Comparison of ENCODE assay signal across 8 cellular contexts in genomic region chr17:73595068-73595865, GRCh38. TPM values are rescaled to one million over a fixed set of nuclear protein-coding genes. Genes with fewer than 3 reads are reported as not detected.
DNase-seq lines count a peak whose midpoint lies in the region; ATAC-seq, FAIRE-seq and TF ChIP-seq lines count a peak whose summit lies in the region.

No MANE protein-coding gene starts in this region.

- TF ChIP-seq RAD21 in HCT116 (IDR thresholded peaks at IDR 0.05; ENCODE audit: low read depth) = peak; percentile 74

- H3K36me3 Mint-ChIP-seq in CD4-positive, CD25-positive, alpha-beta regulatory T cell = no peaks in the 10 kb centered on the region

- H3K27ac Mint-ChIP-seq in CD4-positive, CD25-positive, alpha-beta regulatory T cell = peak overlapping the region in 2 of 3 donors; percentile 96 to 97

- FAIRE-seq in keratinocyte (lab: Jason Lieb, UNC) = no peak

- WGBS in upper lobe of left lung, 2 donors = 79 to 89% methylated on average over 7 to 11 of the region's 12 CpGs

- H3K4me3 ChIP-seq in CD4-positive, CD25-positive, alpha-beta regulatory T cell (ENCODE audit: low read depth, low read length) = no peak overlapping the region
- H3K4me3 ChIP-seq in HCT116 (replicated peaks in 1 of 2; ENCODE audit: low read depth in 1 of 2, low read length in 2 of 2) (no peak overlapping the region), keratinocyte (ENCODE audit: control insufficient read depth in 2 of 3, extremely low read depth in 1 of 3, insufficient read depth in 2 of 3, low read depth in 1 of 3, low read length in 3 of 3) (no peak overlapping the region), upper lobe of left lung (no peak overlapping the region)

- POLR2A ChIA-PET in HCT116 (lab: Charles Lee) = no interaction called here

- TF ChIP-seq POLR2A in HCT116 (IDR thresholded peaks at IDR 0.05; ENCODE audit: borderline replicate concordance, extremely low read depth, insufficient read depth, insufficient read length) (no peak), upper lobe of left lung (IDR thresholded peaks at IDR 0.05) (no peak)

- intact Hi-C loops in HCT116 (cut with micrococcal nuclease) = loop anchor here (1.0 to 10.0 kb wide), 3 partner anchors 120 to 400 kb away; no protein-coding TSS in a partner anchor

- TF ChIP-seq CTCF in HCT116 (IDR thresholded peaks at IDR 0.05 in 2 of 3, conservative IDR thresholded peaks at IDR 0.05 in 1 of 3; ENCODE audit: borderline replicate concordance in 1 of 3, insufficient read depth in 1 of 3, low read depth in 2 of 3, low read length in 2 of 3) = peak; percentile 53 to 75 (median 74); a peak in 5 of 6 replicates
- peak; percentile 61 to 85 (median 76) for TF ChIP-seq CTCF in keratinocyte (optimal IDR thresholded peaks at IDR 0.05 in 1 of 3, IDR thresholded peaks at IDR 0.05 in 1 of 3, conservative IDR thresholded peaks at IDR 0.05 in 1 of 3; ENCODE audit: extremely low read depth in 1 of 3, insufficient read depth in 2 of 3, low read length in 3 of 3)
- peak; percentile 23 to 45 (median 40) for TF ChIP-seq CTCF in upper lobe of left lung (IDR thresholded peaks at IDR 0.05)

- H3K9me2 ChIP-seq in HCT116 (ENCODE audit: insufficient read depth) = no peaks in the 10 kb centered on the region

- BruUV-seq in HCT116 (replicated peaks; lab: Mats Ljungman, UMichigan) = no TSS peak

- H3K4me2 ChIP-seq in HCT116 (ENCODE audit: low read length) = no peak overlapping the region
- no peak overlapping the region for H3K4me2 ChIP-seq in keratinocyte (ENCODE audit: control insufficient read depth, extremely low read depth, insufficient read depth, low read depth, low read length)

- H3K4me1 ChIP-seq in CD4-positive, CD25-positive, alpha-beta regulatory T cell (ENCODE audit: control insufficient read depth, insufficient read depth, low read length, poor library complexity, severe bottlenecking) = peaks cover 56% of the 10 kb centered on the region
- no peaks in the 10 kb centered on the region for H3K4me1 ChIP-seq in HCT116 (ENCODE audit: control insufficient read depth in 1 of 2, insufficient read depth in 2 of 2, low read length in 2 of 2)
- peaks cover 6% of the 10 kb centered on the region for H3K4me1 ChIP-seq in keratinocyte (ENCODE audit: control insufficient read depth, extremely low read depth, insufficient read depth, low read length)
- peaks cover 14 to 25% (median 23%) of the 10 kb centered on the region in 4 donors for H3K4me1 ChIP-seq in upper lobe of left lung

- no peak for ATAC-seq in CD4-positive, CD25-positive, alpha-beta regulatory T cell (ENCODE audit: low read depth in 2 of 2)
- ATAC-seq in HCT116 (peak; percentile 88), upper lobe of left lung (ENCODE audit: low FRiP score in 2 of 2) (peak; percentile 17 to 46), HG03108 (IDR thresholded peaks at IDR 0.05; ENCODE audit: unreplicated experiment) (no peak), HG03045 (IDR thresholded peaks at IDR 0.05; ENCODE audit: unreplicated experiment) (no peak)

- H3K36me3 ChIP-seq in CD4-positive, CD25-positive, alpha-beta regulatory T cell (ENCODE audit: control insufficient read depth, insufficient read depth, low read length) = no peaks in the 10 kb centered on the region
- H3K36me3 ChIP-seq in HCT116 (ENCODE audit: control insufficient read depth in 1 of 2, insufficient read depth in 2 of 2, low read length in 2 of 2) = no peaks in the 10 kb centered on the region
- no peaks in the 10 kb centered on the region for H3K36me3 ChIP-seq in keratinocyte (ENCODE audit: control insufficient read depth in 2 of 2, extremely low read depth in 1 of 2, insufficient read depth in 2 of 2, low read length in 2 of 2)
- no peaks in the 10 kb centered on the region for H3K36me3 ChIP-seq in upper lobe of left lung

- H3K9me3 Mint-ChIP-seq in CD4-positive, CD25-positive, alpha-beta regulatory T cell = no peaks in the 10 kb centered on the region

- H4K20me1 ChIP-seq in HCT116 (ENCODE audit: insufficient read depth) (no peaks in the 10 kb centered on the region), keratinocyte (ENCODE audit: control insufficient read depth, extremely low read depth, insufficient read depth, low read length) (no peaks in the 10 kb centered on the region)

- no peak overlapping the region for H3K27ac ChIP-seq in CD4-positive, CD25-positive, alpha-beta regulatory T cell (ENCODE audit: insufficient read depth, low read length, poor library complexity, severe bottlenecking)
- H3K27ac ChIP-seq in HCT116 (ENCODE audit: low read depth, low read length) (no peak overlapping the region), keratinocyte (ENCODE audit: control insufficient read depth, insufficient read depth, low read length) (no peak overlapping the region), upper lobe of left lung (no peak overlapping the region)

- peaks cover 6 to 52% (median 29%) of the 10 kb centered on the region in 4 donors for H3K4me1 Mint-ChIP-seq in CD4-positive, CD25-positive, alpha-beta regulatory T cell

- no peak overlapping the region for H3K9ac ChIP-seq in HCT116 (ENCODE audit: low read length)
- no peak overlapping the region for H3K9ac ChIP-seq in keratinocyte (ENCODE audit: control insufficient read depth, extremely low read depth, insufficient read depth, low read length)

- no peaks in the 10 kb centered on the region for H3K9me1 ChIP-seq in keratinocyte (ENCODE audit: control insufficient read depth, extremely low read depth, insufficient read depth, low read length)

- peak in 2 of 3 donors; percentile 6 to 12 for DNase-seq in CD4-positive, CD25-positive, alpha-beta regulatory T cell
- DNase-seq in HCT116 (ENCODE audit: low read depth, low spot score) (no peak), keratinocyte (ENCODE audit: low read depth, low spot score) (no peak), upper lobe of left lung (peak in 1 of 2 donors; percentile 90), DMS153 (lab: John Stamatoyannopoulos, UW) (no peak)
- peak; percentile 31 for DNase-seq in activated CD8-positive, alpha-beta memory T cell treated with anti-CD3 and anti-CD28 coated beads, Interleukin-2, amount 50 U/mL, for 4 hours

- dilution Hi-C loops in keratinocyte (cut with MboI; ENCODE audit: extremely low pct_ligation_motif_present, low sequenced_read_pairs) = no loop called here

- no peak for TF ChIP-seq EP300 in upper lobe of left lung (IDR thresholded peaks at IDR 0.05)

- H3K79me2 ChIP-seq in HCT116 (ENCODE audit: insufficient read depth, low read length) (no peaks in the 10 kb centered on the region), keratinocyte (ENCODE audit: control insufficient read depth, insufficient read depth, low read length) (no peaks in the 10 kb centered on the region)

- CTCF ChIA-PET in HCT116 (lab: Charles Lee) = no interaction called here

- peak overlapping the region in 1 of 4 donors; percentile 79 for H3K4me3 Mint-ChIP-seq in CD4-positive, CD25-positive, alpha-beta regulatory T cell

- H3K27me3 Mint-ChIP-seq in CD4-positive, CD25-positive, alpha-beta regulatory T cell = no peaks in the 10 kb centered on the region

- RAD21 ChIA-PET in HCT116 (lab: Charles Lee; ENCODE audit: low non-redundant PET in 1 of 2, low total read pairs in 2 of 2, uncharacterized antibody in 2 of 2, unreplicated experiment in 2 of 2) = no interaction called here

- H3K27me3 ChIP-seq in CD4-positive, CD25-positive, alpha-beta regulatory T cell (ENCODE audit: control insufficient read depth, insufficient read depth, low read length) = no peaks in the 10 kb centered on the region
- no peaks in the 10 kb centered on the region for H3K27me3 ChIP-seq in HCT116 (ENCODE audit: insufficient read depth, low read length)
- H3K27me3 ChIP-seq in keratinocyte (ENCODE audit: control insufficient read depth, extremely low read depth, insufficient read depth, low read length) = no peaks in the 10 kb centered on the region
- no peaks in the 10 kb centered on the region for H3K27me3 ChIP-seq in upper lobe of left lung

- H2AFZ ChIP-seq in HCT116 (ENCODE audit: low read depth, low read length, poor library complexity, severe bottlenecking) = no peak overlapping the region
- no peak overlapping the region for H2AFZ ChIP-seq in keratinocyte (ENCODE audit: control insufficient read depth, low read length)

- H3K9me3 ChIP-seq in CD4-positive, CD25-positive, alpha-beta regulatory T cell (ENCODE audit: control insufficient read depth in 2 of 2, low read length in 2 of 2) = no peaks in the 10 kb centered on the region
- H3K9me3 ChIP-seq in HCT116 (ENCODE audit: control insufficient read depth in 1 of 2, insufficient read depth in 1 of 2, low read depth in 1 of 2, low read length in 2 of 2) (no peaks in the 10 kb centered on the region), keratinocyte (ENCODE audit: control insufficient read depth, low read depth, low read length) (no peaks in the 10 kb centered on the region), upper lobe of left lung (no peaks in the 10 kb centered on the region)

TF ChIP-seq in HCT116, 20 proteins besides CTCF, POLR2A, EP300 and RAD21:
- TF ChIP-seq EZH2 (IDR thresholded peaks at IDR 0.05) (no peak), ZBTB33 (IDR thresholded peaks at IDR 0.05; ENCODE audit: extremely low read depth, insufficient replicate concordance, low read length) (no peak)
TF ChIP-seq in HCT116: peak in this region for 0.

RNA-seq across cellular contexts. Expression of gene SDK2, which starts 49.0 kb away (rescaled TPM):
- 0.59 TPM for total RNA-seq in CD4-positive, CD25-positive, alpha-beta regulatory T cell
- under 1 TPM in 2 of 4 donors, not detected in 2; 0.02 TPM for polyA plus RNA-seq in CD4-positive, CD25-positive, alpha-beta regulatory T cell
- total RNA-seq in HCT116 (2021; ENCODE audit: unreplicated experiment) (0.10 TPM), upper lobe of left lung (1 to 10 TPM; 1.2 to 7.3 (median 2.9) TPM)
- polyA plus RNA-seq in HCT116 (2012) = 0.04 and 0.08 TPM in 2 replicates
- 1.8 to 4.5 TPM (median 2.8 TPM) in 3 replicates for polyA plus RNA-seq in keratinocyte
- polyA plus RNA-seq in keratinocyte (2011; ENCODE audit: low read depth) = 3.7 TPM
- 1.5 and 3.2 TPM in 2 replicates for polyA plus RNA-seq in keratinocyte (2011; cell fraction: cytosol; rRNA removed)
- 19.9 and 28.4 TPM in 2 replicates for polyA plus RNA-seq in keratinocyte (2011; cell fraction: nucleus; rRNA removed)
- polyA plus RNA-seq in keratinocyte (2012; ENCODE audit: low replicate concordance) = 7.8 and 12.4 TPM in 2 replicates
- polyA minus RNA-seq in keratinocyte = 7.4 to 36.6 TPM (median 10.1 TPM) in 3 replicates
- polyA minus RNA-seq in keratinocyte (2011; cell fraction: cytosol; rRNA and poly(A)+ RNA removed) = 14.6 TPM
- 54.6 and 59.8 TPM in 2 replicates for polyA minus RNA-seq in keratinocyte (2011; cell fraction: nucleus; rRNA and poly(A)+ RNA removed)

Comparison
In these comparisons a context has a peak if more than half of its experiments do, and no peak if none do; other contexts are left out.
1. ATAC-seq: peak in HCT116 (single experiment) and upper lobe of left lung (2 of 2); none in CD4-positive, CD25-positive, alpha-beta regulatory T cell (0 of 2), HG03108 (single experiment) and HG03045 (single experiment).
2. DNase-seq: peak in CD4-positive, CD25-positive, alpha-beta regulatory T cell (2 of 3) and activated CD8-positive, alpha-beta memory T cell treated with anti-CD3 and anti-CD28 coated beads, Interleukin-2, amount 50 U/mL, for 4 hours (single experiment); none in HCT116 (single experiment), keratinocyte (single experiment) and DMS153 (single experiment).
3. Peak in every context shown above with its lines, with median percentiles within 50 percentile points of each other: CTCF ChIP-seq.